In the genomic region with DNA sequence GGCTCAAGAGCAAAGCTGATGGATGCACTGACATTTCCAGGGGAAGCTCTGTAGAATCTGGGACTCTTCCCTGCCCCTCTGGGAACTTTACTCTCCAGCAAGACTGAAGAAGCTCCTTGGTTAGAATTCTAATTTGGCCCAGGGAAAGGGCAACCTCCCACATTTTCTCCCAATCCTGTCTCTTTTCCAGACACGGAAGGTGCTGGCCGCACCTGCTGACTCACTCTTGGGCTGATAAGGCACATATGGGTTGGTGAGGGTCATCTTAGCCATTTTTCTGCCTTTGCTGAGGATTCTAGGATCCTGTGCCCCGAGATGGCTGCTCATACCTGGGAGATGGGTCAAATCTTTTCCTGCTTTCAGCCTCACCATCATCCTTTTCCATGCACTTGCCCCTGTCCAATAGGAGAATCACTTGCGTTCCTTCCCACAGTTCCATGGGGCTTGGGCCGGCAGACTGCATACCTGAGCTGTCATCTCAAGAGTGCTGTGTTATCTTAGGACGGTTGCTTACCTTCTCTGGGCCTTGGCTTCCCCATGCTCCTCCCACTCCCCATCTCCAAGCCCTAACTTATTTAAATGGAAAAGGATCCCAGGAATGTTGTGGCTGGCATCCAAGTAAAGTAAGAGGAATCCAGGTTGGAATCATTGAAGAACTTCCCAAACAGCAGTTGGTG, we compare ENCODE assay signal across 10 cellular contexts. TPM values are rescaled to one million over a fixed set of nuclear protein-coding genes. Genes with fewer than 3 reads are reported as not detected.
DNase-seq lines count a peak whose midpoint lies in the region; ATAC-seq and TF ChIP-seq lines count a peak whose summit lies in the region.
"Had no signal": no experiment of that assay in that cellular context is flagged by ENCODE, and none has a peak within 500 bp of the region (broad histone marks: within the 10 kb centered on the region; RNA-seq: fewer than 3 reads in every experiment).

No MANE protein-coding gene starts in this region.

- TF ChIP-seq POLR2A in esophagus squamous epithelium (IDR thresholded peaks at IDR 0.05) = peak in 1 of 4 donors; percentile 12

- DNase-seq in Right ventricle myocardium superior (no peak), cardiac septum (ENCODE audit: low spot score) (no peak), esophagus squamous epithelium (lab: John Stamatoyannopoulos, UW) (no peak), anterior cingulate cortex (lab: John Stamatoyannopoulos, UW) (no peak), RPMI8226 (no peak), NCI-H128 (lab: John Stamatoyannopoulos, UW; ENCODE audit: unreplicated experiment) (no peak)
- DNase-seq: C1 segment of cervical spinal cord had no signal

- H3K27ac ChIP-seq in esophagus squamous epithelium (peak overlapping the region; percentile 82 to 90 (median 88)), muscle layer of duodenum (ENCODE audit: low read length) (peak overlapping the region; percentile 98)

- WGBS in esophagus squamous epithelium, 2 donors = 21 to 31% methylated on average over 6 of the region's 6 CpGs

- H3K36me3 ChIP-seq in esophagus squamous epithelium (no peaks in the 10 kb centered on the region), muscle layer of duodenum (ENCODE audit: control insufficient read depth in 1 of 2, insufficient read depth in 2 of 2, low read length in 2 of 2) (no peaks in the 10 kb centered on the region)

- ATAC-seq in Right ventricle myocardium superior (ENCODE audit: poor library complexity) = peak; percentile 16
- ATAC-seq in HG03175 (IDR thresholded peaks at IDR 0.05; ENCODE audit: unreplicated experiment) = no peak

- H3K4me1 ChIP-seq in esophagus squamous epithelium = peaks cover 38 to 89% (median 58%) of the 10 kb centered on the region in 3 donors
- H3K4me1 ChIP-seq in muscle layer of duodenum (ENCODE audit: control insufficient read depth in 1 of 2, insufficient read depth in 2 of 2, low read length in 2 of 2) = peaks cover 6 to 46% of the 10 kb centered on the region in 2 donors

- no peak for TF ChIP-seq CTCF in esophagus squamous epithelium (IDR thresholded peaks at IDR 0.05)

- no peaks in the 10 kb centered on the region for H3K9me3 ChIP-seq in esophagus squamous epithelium
- no peaks in the 10 kb centered on the region for H3K9me3 ChIP-seq in muscle layer of duodenum (ENCODE audit: control insufficient read depth in 1 of 2, low read length in 2 of 2)

- H3K27me3 ChIP-seq in esophagus squamous epithelium (no peaks in the 10 kb centered on the region), muscle layer of duodenum (ENCODE audit: low read depth, low read length) (no peaks in the 10 kb centered on the region)

- H3K4me3 ChIP-seq in esophagus squamous epithelium (peak overlapping the region; percentile 40 to 71 (median 56)), muscle layer of duodenum (ENCODE audit: low read depth in 1 of 2, low read length in 2 of 2) (peak overlapping the region; percentile 73 to 91)

- intact Hi-C loops in Right ventricle myocardium superior (cut with DNase I) = no loop called here
- intact Hi-C loops in cardiac septum (cut with DNase I) = loop anchor here (5.0 to 10.0 kb wide), 2 partner anchors 125 to 357 kb away; a partner anchor contains a TSS
- intact Hi-C loops in esophagus squamous epithelium (cut with DNase I) = no loop called here

RNA-seq across cellular contexts. Expression of a gene that starts 1.3 kb away (rescaled TPM):
- total RNA-seq in Right ventricle myocardium superior = 268 TPM
- total RNA-seq in cardiac septum = 180 TPM
- 10 to 100 TPM; 24.5 to 56.4 (median 44.6) TPM for total RNA-seq in esophagus squamous epithelium
- total RNA-seq: T-helper 2 cell treated with Interferon-gamma antibody and Interleukin-4, amounts not matched to agents 100 ng/mL and 5 ng/mL, for 36 hours had no signal

RNA-seq across cellular contexts. Expression of a gene that starts 39.8 kb away (rescaled TPM):
- total RNA-seq in Right ventricle myocardium superior (0.46 TPM), cardiac septum (not detected), esophagus squamous epithelium (under 1 TPM in 1 of 4 donors, not detected in 3; 0.22 TPM)
- total RNA-seq: T-helper 2 cell treated with Interferon-gamma antibody and Interleukin-4, amounts not matched to agents 100 ng/mL and 5 ng/mL, for 36 hours had no signal
